16 cellular contexts compared by ENCODE assay signal in genomic region chr13:75959861-75960481, GRCh38.
DNase-seq lines count a peak whose midpoint lies in the region; ATAC-seq, FAIRE-seq and TF ChIP-seq lines count a peak whose summit lies in the region.
"Had no signal": no experiment of that assay in that cellular context is flagged by ENCODE, and none has a peak within 500 bp of the region (broad histone marks: within the 10 kb centered on the region; RNA-seq: fewer than 3 reads in every experiment).

No MANE protein-coding gene starts in this region.

- DNase-seq in NCI-H2029 treated with DMSO at 0.1 percent for 48 hours (lab: John Stamatoyannopoulos, UW), result peak; percentile 2
- DNase-seq in NCI-H2029 (lab: John Stamatoyannopoulos, UW), result no peak
- DNase-seq in NCI-H1092 treated with DMSO at 0.1 percent for 48 hours (lab: John Stamatoyannopoulos, UW), result peak; percentile 92
- peak; percentile 13 for DNase-seq in fibroblast of peridontal ligament (ENCODE audit: extremely low read depth)
- DNase-seq in Peyer's patch, result no peak
- DNase-seq in kidney, result no peak
- DNase-seq in AML-193 (lab: John Stamatoyannopoulos, UW), result no peak
- DNase-seq: activated CD4-positive, alpha-beta T cell treated with anti-CD3 and anti-CD28 coated beads for 1 hour; activated naive CD8-positive, alpha-beta T cell treated with anti-CD3 and anti-CD28 coated beads, Interleukin-2, amount 10 ng/mL, durations not matched to agents 7 days and 5 days; activated T-cell treated with anti-CD3 and anti-CD28 coated beads for 4 hours; CD8-positive, alpha-beta memory T cell; central memory CD4-positive, alpha-beta T cell; PC-3; T-helper 1 cell had no signal

- H3K27me3 ChIP-seq in Peyer's patch, result no peaks in the 10 kb centered on the region

- H3K36me3 ChIP-seq in Peyer's patch (no peaks in the 10 kb centered on the region), kidney (ENCODE audit: control insufficient read depth in 1 of 2, insufficient read depth in 2 of 2, low read length in 2 of 2) (no peaks in the 10 kb centered on the region)

- ATAC-seq in HG02623 (IDR thresholded peaks at IDR 0.05; ENCODE audit: unreplicated experiment), result peak; percentile 3
- ATAC-seq: PC-3 had no signal

- H3K9me3 ChIP-seq in Peyer's patch, result no peaks in the 10 kb centered on the region
- no peaks in the 10 kb centered on the region for H3K9me3 ChIP-seq in kidney (ENCODE audit: control insufficient read depth in 1 of 2, low read length in 2 of 2)

- H3K4me3 ChIP-seq in Peyer's patch (no peak overlapping the region), kidney (ENCODE audit: low read length in 2 of 2) (no peak overlapping the region)

- no peaks in the 10 kb centered on the region for H3K4me1 ChIP-seq in Peyer's patch
- H3K4me1 ChIP-seq in kidney (ENCODE audit: control insufficient read depth in 1 of 2, insufficient read depth in 1 of 2, low read depth in 1 of 2, low read length in 2 of 2), result no peaks in the 10 kb centered on the region

- no peak overlapping the region for H3K27ac ChIP-seq in Peyer's patch
- no peak overlapping the region for H3K27ac ChIP-seq in kidney (ENCODE audit: low read depth in 2 of 2, low read length in 2 of 2)

- no peak overlapping the region for H3K9ac ChIP-seq in kidney (ENCODE audit: low read length in 2 of 2)

- FAIRE-seq in kidney (lab: Jason Lieb, UNC), result no peak
- FAIRE-seq: endometrium had no signal

- TF ChIP-seq CTCF in Peyer's patch (IDR thresholded peaks at IDR 0.05) (no peak), kidney (IDR thresholded peaks at IDR 0.05; ENCODE audit: borderline replicate concordance, extremely low read depth, insufficient read depth) (no peak)

- no peak for TF ChIP-seq POLR2A in Peyer's patch (IDR thresholded peaks at IDR 0.05)

- intact Hi-C loops in kidney (cut with DNase I), result no loop called here

Comparison
In these comparisons a context has a peak if more than half of its experiments do, and no peak if none do; other contexts are left out.
1. DNase-seq: peak in NCI-H2029 treated with DMSO at 0.1 percent for 48 hours (single experiment), NCI-H1092 treated with DMSO at 0.1 percent for 48 hours (single experiment) and fibroblast of peridontal ligament (single experiment); none in NCI-H2029 (single experiment), Peyer's patch (0 of 3), kidney (single experiment) and AML-193 (0 of 2).